ENCODE assay signal across 24 cellular contexts in the genomic region with DNA sequence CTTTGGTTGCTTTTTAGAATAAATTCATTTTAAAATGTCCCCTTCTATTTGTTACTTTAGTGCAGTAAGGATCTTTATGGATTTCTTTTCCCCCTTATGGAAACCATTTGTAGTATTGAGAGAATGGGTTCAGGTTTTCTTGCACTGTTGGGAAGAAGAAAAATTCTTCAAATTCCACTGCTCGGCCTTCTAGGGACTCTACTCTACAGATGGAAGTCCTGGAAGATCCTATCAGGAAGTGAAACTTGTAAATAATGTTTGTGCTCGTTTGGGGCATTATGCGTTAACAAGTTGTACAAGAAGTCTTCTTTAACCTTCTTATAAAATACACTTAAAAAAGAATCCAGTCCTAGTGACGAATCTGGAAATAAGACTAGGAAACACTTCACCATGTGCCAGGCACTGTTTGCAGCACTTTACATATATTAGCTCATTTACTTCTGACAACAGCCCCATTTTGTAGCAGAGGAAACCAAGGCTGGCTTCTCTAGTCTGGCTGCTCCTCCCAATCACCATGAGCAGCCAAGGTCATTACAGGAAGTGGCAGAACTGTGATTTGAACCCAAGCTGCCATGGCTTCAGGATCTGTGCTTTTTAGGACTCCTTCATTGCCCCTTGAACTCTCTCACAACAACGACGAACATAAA. TPM values are rescaled to one million over a fixed set of nuclear protein-coding genes. Genes with fewer than 3 reads are reported as not detected.
DNase-seq lines count a peak whose midpoint lies in the region; ATAC-seq and TF ChIP-seq lines count a peak whose summit lies in the region.
"Had no signal": no experiment of that assay in that cellular context is flagged by ENCODE, and none has a peak within 500 bp of the region (broad histone marks: within the 10 kb centered on the region; RNA-seq: fewer than 3 reads in every experiment).

No MANE protein-coding gene starts in this region.

- TF ChIP-seq CTCF in H9 (conservative IDR thresholded peaks at IDR 0.05) (no peak), left lung (IDR thresholded peaks at IDR 0.05) (no peak)

- whole genome bisulfite sequencing in H9 (ENCODE audit: extremely low coverage, insufficient read length, low lambda C conversion rate) = no CpG with 5 or more reads among the region's 6 CpGs
- WGBS in neuronal stem cell (ENCODE audit: extremely low coverage in 2 of 2, insufficient read length in 2 of 2, insufficient replicate concordance in 1 of 2), 2 donors = no CpG with 5 or more reads among the region's 6 CpGs

- H3K36me3 ChIP-seq in left lung = peaks cover 0 to 6% of the 10 kb centered on the region in 2 donors
- peaks cover 0 to 33% of the 10 kb centered on the region in 2 donors for H3K36me3 ChIP-seq in neuronal stem cell (replicated peaks in 1 of 2; ENCODE audit: control insufficient read depth in 2 of 2, insufficient read depth in 2 of 2, low read length in 2 of 2)
- H3K36me3 ChIP-seq: heart right ventricle, SJCRH30, tibial artery had no signal

- H2BK5ac ChIP-seq in H9 (ENCODE audit: insufficient read length, low read length) (no peak overlapping the region), neuronal stem cell (ENCODE audit: low read length) (no peak overlapping the region)

- no peak overlapping the region for H2BK20ac ChIP-seq in H9 (ENCODE audit: low read depth, low read length, poor library complexity, severe bottlenecking)

- H3T11ph ChIP-seq in H9 (ENCODE audit: low read length) = no peak overlapping the region

- H3K27me3 Mint-ChIP-seq in H9 (ENCODE audit: low read depth) = no peaks in the 10 kb centered on the region
- no peaks in the 10 kb centered on the region for H3K27me3 Mint-ChIP-seq in dendritic cell treated with granulocyte-macrophage colony-stimulating factor and Interleukin-4, amounts not matched to agents 40 ng/mL and 50 ng/mL, for 4 days
- H3K27me3 Mint-ChIP-seq: activated CD8-positive, alpha-beta T cell treated with anti-CD3 and anti-CD28 coated beads for 36 hours; activated T-cell treated with anti-CD3 and anti-CD28 coated beads, Interleukin-2, amount 50 U/mL, for 24 hours; B cell; effector memory CD8-positive, alpha-beta T cell; memory B cell had no signal

- ATAC-seq in left lung = peak; percentile 22
- no peak for ATAC-seq in HG03280 (IDR thresholded peaks at IDR 0.05; ENCODE audit: unreplicated experiment)
- no peak for ATAC-seq in GM21825 (IDR thresholded peaks at IDR 0.05; ENCODE audit: unreplicated experiment)
- ATAC-seq: activated CD8-positive, alpha-beta T cell treated with anti-CD3 and anti-CD28 coated beads for 36 hours; effector memory CD8-positive, alpha-beta T cell; heart right ventricle; PC-3 had no signal

- H2AFZ ChIP-seq in H9 (ENCODE audit: low read length) (no peak overlapping the region), neuronal stem cell (ENCODE audit: low read length) (no peak overlapping the region)

- H3K56ac ChIP-seq in H9 (ENCODE audit: insufficient read length, low read depth, low read length) = no peak overlapping the region

- H3K23ac ChIP-seq in H9 (ENCODE audit: insufficient read length, low read depth, low read length) (no peak overlapping the region), neuronal stem cell (ENCODE audit: low read depth, low read length, poor library complexity) (no peak overlapping the region)

- no peak overlapping the region for H3K4me3 Mint-ChIP-seq in H9
- peak overlapping the region; percentile 6 for H3K4me3 Mint-ChIP-seq in dendritic cell treated with granulocyte-macrophage colony-stimulating factor and Interleukin-4, amounts not matched to agents 40 ng/mL and 50 ng/mL, for 4 days
- H3K4me3 Mint-ChIP-seq: activated CD8-positive, alpha-beta T cell treated with anti-CD3 and anti-CD28 coated beads for 36 hours; activated T-cell treated with anti-CD3 and anti-CD28 coated beads, Interleukin-2, amount 50 U/mL, for 24 hours; B cell; effector memory CD8-positive, alpha-beta T cell; memory B cell; T-helper 1 cell treated with Interleukin-12 subunit alpha and Interleukin-12 subunit beta and Interleukin-4 antibody, amounts not matched to agents 30 μg/mL and 1 μg/mL, for 36 hours had no signal

- H4K91ac ChIP-seq in H9 (ENCODE audit: insufficient read length, low read depth, low read length) = no peak overlapping the region
- H4K91ac ChIP-seq in neuronal stem cell (ENCODE audit: low read depth, low read length, poor library complexity) = no peak overlapping the region

- no peak overlapping the region for H2BK12ac ChIP-seq in H9 (ENCODE audit: insufficient read length, low read depth, low read length)
- no peak overlapping the region for H2BK12ac ChIP-seq in neuronal stem cell (ENCODE audit: low read length)

- no peaks in the 10 kb centered on the region for H3K23me2 ChIP-seq in H9 (ENCODE audit: insufficient read length, low read depth, low read length, poor library complexity, severe bottlenecking)

- peaks cover 59 to 60% of the 10 kb centered on the region in 2 experiments for H3K4me1 Mint-ChIP-seq in H9
- peaks cover 74% of the 10 kb centered on the region for H3K4me1 Mint-ChIP-seq in dendritic cell treated with granulocyte-macrophage colony-stimulating factor and Interleukin-4, amounts not matched to agents 40 ng/mL and 50 ng/mL, for 4 days (ENCODE audit: low read depth)

- H3K79me1 ChIP-seq in H9 (ENCODE audit: insufficient read depth, low read depth, low read length, poor library complexity, severe bottlenecking) (peaks cover 9% of the 10 kb centered on the region), neuronal stem cell (ENCODE audit: low read depth, low read length) (peaks cover 7% of the 10 kb centered on the region)

- H2BK120ac ChIP-seq in H9 (ENCODE audit: low read depth, low read length, poor library complexity, severe bottlenecking) = no peak overlapping the region
- H2BK120ac ChIP-seq in neuronal stem cell (ENCODE audit: low read depth, low read length) = no peak overlapping the region

- no peak overlapping the region for H3K18ac ChIP-seq in H9 (ENCODE audit: insufficient read length, low read depth, low read length)
- no peak overlapping the region for H3K18ac ChIP-seq in neuronal stem cell (ENCODE audit: low read length)

- no peaks in the 10 kb centered on the region for H3K27me3 ChIP-seq in H9 (ENCODE audit: insufficient read depth, low read length)
- no peaks in the 10 kb centered on the region for H3K27me3 ChIP-seq in left lung
- H3K27me3 ChIP-seq in neuronal stem cell (ENCODE audit: control insufficient read depth in 3 of 3, insufficient read depth in 3 of 3, low read depth in 1 of 3, low read length in 3 of 3) = no peaks in the 10 kb centered on the region
- H3K27me3 ChIP-seq: heart right ventricle, SJCRH30, tibial artery had no signal

- no peak overlapping the region for H3K4ac ChIP-seq in H9 (ENCODE audit: low read depth, low read length)
- no peak overlapping the region for H3K4ac ChIP-seq in neuronal stem cell (ENCODE audit: low read length)

- H3K36me3 Mint-ChIP-seq in H9 (ENCODE audit: insufficient read depth in 1 of 3, low read depth in 3 of 3) = peaks cover 0 to 4% (median 0%) of the 10 kb centered on the region in 3 experiments; a peak in 3 of 7 replicates
- H3K36me3 Mint-ChIP-seq in dendritic cell treated with granulocyte-macrophage colony-stimulating factor and Interleukin-4, amounts not matched to agents 40 ng/mL and 50 ng/mL, for 4 days (ENCODE audit: low read depth) = peaks cover 10% of the 10 kb centered on the region

- H3K9me3 Mint-ChIP-seq in H9 = no peaks in the 10 kb centered on the region
- no peaks in the 10 kb centered on the region for H3K9me3 Mint-ChIP-seq in dendritic cell treated with granulocyte-macrophage colony-stimulating factor and Interleukin-4, amounts not matched to agents 40 ng/mL and 50 ng/mL, for 4 days
- H3K9me3 Mint-ChIP-seq: activated CD8-positive, alpha-beta T cell treated with anti-CD3 and anti-CD28 coated beads for 36 hours; activated T-cell treated with anti-CD3 and anti-CD28 coated beads, Interleukin-2, amount 50 U/mL, for 24 hours; effector memory CD8-positive, alpha-beta T cell; memory B cell; T-helper 1 cell treated with Interleukin-12 subunit alpha and Interleukin-12 subunit beta and Interleukin-4 antibody, amounts not matched to agents 30 μg/mL and 1 μg/mL, for 36 hours had no signal

- no peak overlapping the region for H3K4me2 ChIP-seq in H9 (ENCODE audit: insufficient read depth, insufficient read length, low read length)
- no peak overlapping the region for H3K4me2 ChIP-seq in neuronal stem cell (ENCODE audit: insufficient read depth, low read length, poor library complexity, severe bottlenecking)

- H3K9ac ChIP-seq in H9 (ENCODE audit: extremely low read depth, insufficient read length, low read length) = no peak overlapping the region
- H3K9ac ChIP-seq in neuronal stem cell (ENCODE audit: low read depth, low read length, poor library complexity) = no peak overlapping the region

- H3K27ac ChIP-seq in H9 (ENCODE audit: insufficient read length, low read depth, low read length) = peak overlapping the region; percentile 18
- peak overlapping the region in 1 of 2 donors; percentile 29 for H3K27ac ChIP-seq in left lung
- H3K27ac ChIP-seq in neuronal stem cell (replicated peaks; ENCODE audit: low read length) = no peak overlapping the region
- H3K27ac ChIP-seq: heart right ventricle, SJCRH30, tibial artery, VCaP had no signal

- H3K14ac ChIP-seq in H9 (ENCODE audit: insufficient read depth, low read length) = no peak overlapping the region
- no peak overlapping the region for H3K14ac ChIP-seq in neuronal stem cell (ENCODE audit: low read length)

- H3K4me3 ChIP-seq in left lung = no peak overlapping the region
- no peak overlapping the region for H3K4me3 ChIP-seq in neuronal stem cell (ENCODE audit: low read length in 2 of 2)
- H3K4me3 ChIP-seq: heart right ventricle, SJCRH30, tibial artery had no signal

- intact Hi-C loops in dendritic cell treated with granulocyte-macrophage colony-stimulating factor and Interleukin-4, amounts not matched to agents 40 ng/mL and 50 ng/mL, for 4 days (cut with micrococcal nuclease) = no loop called here
- intact Hi-C loops in left lung (cut with DNase I) = no loop called here

- H4K5ac ChIP-seq in H9 (ENCODE audit: insufficient read length, low read depth, low read length) = no peak overlapping the region

- no peaks in the 10 kb centered on the region for H3K9me3 ChIP-seq in H9 (ENCODE audit: control insufficient read depth, low read depth, low read length)
- no peaks in the 10 kb centered on the region for H3K9me3 ChIP-seq in left lung
- H3K9me3 ChIP-seq in neuronal stem cell (replicated peaks in 1 of 2; ENCODE audit: control insufficient read depth in 2 of 2, insufficient read depth in 1 of 2, low read depth in 1 of 2, low read length in 2 of 2) = peaks cover 0 to 2% of the 10 kb centered on the region in 2 donors
- H3K9me3 ChIP-seq: heart right ventricle, SJCRH30, tibial artery had no signal

- DNase-seq in H9 = no peak
- DNase-seq in left lung = no peak
- DNase-seq in superior temporal gyrus (ENCODE audit: extremely low spot score) = peak; percentile 75
- DNase-seq in neuronal stem cell (ENCODE audit: low spot score) = no peak
- DNase-seq: activated CD8-positive, alpha-beta T cell treated with anti-CD3 and anti-CD28 coated beads for 36 hours; activated naive CD4-positive, alpha-beta T cell treated with Interleukin-2 at 50 U/mL for 16 hours; activated T-cell treated with anti-CD3 and anti-CD28 coated beads, Interleukin-2, amount 50 U/mL, for 24 hours; Calu3; cerebellar nuclear complex; effector memory CD8-positive, alpha-beta T cell; EL; heart right ventricle; NCI-H1436 treated with DMSO at 0.1 percent for 48 hours; NCI-H2171 treated with DMSO at 0.1 percent for 48 hours; PC-3; SJCRH30; tibial artery had no signal

- no peak overlapping the region for H4K8ac ChIP-seq in H9 (replicated peaks; ENCODE audit: insufficient read length, low read depth, low read length)
- H4K8ac ChIP-seq in neuronal stem cell (ENCODE audit: low read depth, low read length) = no peak overlapping the region

- peaks cover 3% of the 10 kb centered on the region; the same call in 1 of the 2 replicates for H3K79me2 ChIP-seq in H9 (ENCODE audit: insufficient read depth, low read length)

- no peaks in the 10 kb centered on the region for H4K20me1 ChIP-seq in H9 (ENCODE audit: control insufficient read depth, insufficient read depth, insufficient read length)

- H2BK15ac ChIP-seq in H9 (ENCODE audit: low read depth, low read length) (no peak overlapping the region), neuronal stem cell (ENCODE audit: low read length) (no peak overlapping the region)

- no peak overlapping the region for H2AK5ac ChIP-seq in H9 (ENCODE audit: insufficient read length, low read length)
- H2AK5ac ChIP-seq in neuronal stem cell (ENCODE audit: low read depth, low read length) = no peak overlapping the region

- peaks cover 14% of the 10 kb centered on the region for H3K4me1 ChIP-seq in H9 (ENCODE audit: insufficient read depth, low read length)
- H3K4me1 ChIP-seq in left lung = peaks cover 0 to 27% of the 10 kb centered on the region in 2 donors
- H3K4me1 ChIP-seq in neuronal stem cell (ENCODE audit: control insufficient read depth in 2 of 2, insufficient read depth in 1 of 2, low read depth in 1 of 2, low read length in 2 of 2) = peaks cover 20 to 45% of the 10 kb centered on the region in 2 donors
- H3K4me1 ChIP-seq: SJCRH30 had no signal

- H3K27ac Mint-ChIP-seq in H9 = peak overlapping the region in 2 of 3 experiments; percentile 1 to 12; a peak in 3 of 7 replicates
- H3K27ac Mint-ChIP-seq in dendritic cell treated with granulocyte-macrophage colony-stimulating factor and Interleukin-4, amounts not matched to agents 40 ng/mL and 50 ng/mL, for 4 days = peak overlapping the region; percentile 34
- H3K27ac Mint-ChIP-seq: activated CD8-positive, alpha-beta T cell treated with anti-CD3 and anti-CD28 coated beads for 36 hours; activated T-cell treated with anti-CD3 and anti-CD28 coated beads, Interleukin-2, amount 50 U/mL, for 24 hours; B cell; effector memory CD8-positive, alpha-beta T cell; memory B cell; T-helper 1 cell treated with Interleukin-12 subunit alpha and Interleukin-12 subunit beta and Interleukin-4 antibody, amounts not matched to agents 30 μg/mL and 1 μg/mL, for 36 hours had no signal

RNA-seq across cellular contexts. Expression of gene LRRC8D, which starts 11.8 kb away (rescaled TPM):
- 34.7 and 37.2 TPM in 2 replicates for total RNA-seq in H9 (2021)
- 10 to 100 TPM; 14.3 to 23.6 TPM for total RNA-seq in left lung
- polyA plus RNA-seq in neuronal stem cell (2013, experiment 1 of 2) = 26.2 TPM
- 27.3 TPM for polyA plus RNA-seq in neuronal stem cell (2013, experiment 2 of 2)
